Comparison of ENCODE assay signal across 12 cellular contexts in genomic region chr2:219331560-219332213, GRCh38. TPM values are rescaled to one million over a fixed set of nuclear protein-coding genes. Genes with fewer than 3 reads are reported as not detected.
DNase-seq lines count a peak whose midpoint lies in the region; ATAC-seq and TF ChIP-seq lines count a peak whose summit lies in the region.
"Had no signal": no experiment of that assay in that cellular context is flagged by ENCODE, and none has a peak within 500 bp of the region (broad histone marks: within the 10 kb centered on the region; RNA-seq: fewer than 3 reads in every experiment).

No MANE protein-coding gene starts in this region.

- no peaks in the 10 kb centered on the region for H3K4me1 ChIP-seq in liver (ENCODE audit: control insufficient read depth in 4 of 4, insufficient read depth in 4 of 4, low read length in 3 of 4)
- no peaks in the 10 kb centered on the region for H3K4me1 ChIP-seq in ascending aorta
- H3K4me1 ChIP-seq: tibial artery had no signal

- intact Hi-C loops in ascending aorta (cut with DNase I) = no loop called here

- no peak for ATAC-seq in stimulated activated naive CD8-positive, alpha-beta T cell treated with anti-CD3 and anti-CD28 coated beads, Interleukin-15, Interleukin-2, amounts not matched to agents 100 U/mL and 50 U/mL, for 24 hours
- ATAC-seq in stimulated activated naive CD8-positive, alpha-beta T cell treated with anti-CD3 and anti-CD28 coated beads, Interleukin-15, amount 100 ng/mL, for 72 hours = no peak
- ATAC-seq in HG03045 (IDR thresholded peaks at IDR 0.05; ENCODE audit: unreplicated experiment) (no peak), HG02885 (IDR thresholded peaks at IDR 0.05; ENCODE audit: poor library complexity, unreplicated experiment) (no peak)

- H3K9ac ChIP-seq in liver (ENCODE audit: low read depth in 1 of 2, low read length in 2 of 2) = no peak overlapping the region

- H3K4me3 Mint-ChIP-seq in stimulated activated naive CD8-positive, alpha-beta T cell treated with anti-CD3 and anti-CD28 coated beads, Interleukin-15, amount 100 ng/mL, for 72 hours = no peak overlapping the region

- no peak overlapping the region for H3K27ac Mint-ChIP-seq in stimulated activated naive CD8-positive, alpha-beta T cell treated with anti-CD3 and anti-CD28 coated beads, Interleukin-15, amount 100 ng/mL, for 72 hours
- H3K27ac Mint-ChIP-seq: CD14-positive monocyte had no signal

- no peak for TF ChIP-seq CTCF in liver (IDR thresholded peaks at IDR 0.05; ENCODE audit: low read depth, low read length, missing input control)
- no peak for TF ChIP-seq CTCF in ascending aorta (IDR thresholded peaks at IDR 0.05)

- H3K4me3 ChIP-seq in liver (ENCODE audit: low read depth in 1 of 3, low read length in 3 of 3) (no peak overlapping the region), ascending aorta (no peak overlapping the region)
- H3K4me3 ChIP-seq: tibial artery had no signal

- H3K9me3 ChIP-seq in liver (ENCODE audit: control insufficient read depth in 4 of 4, low read length in 3 of 4) (peaks cover 0 to 11% (median 2%) of the 10 kb centered on the region in 4 donors), ascending aorta (no peaks in the 10 kb centered on the region)

- H3K27ac ChIP-seq in liver (ENCODE audit: low read depth in 1 of 2, low read length in 2 of 2) (no peak overlapping the region), ascending aorta (no peak overlapping the region)
- H3K27ac ChIP-seq: tibial artery had no signal

- TF ChIP-seq RAD21 in liver (IDR thresholded peaks at IDR 0.05) = no peak

- peaks cover 16 to 31% of the 10 kb centered on the region in 2 donors for H3K9me3 Mint-ChIP-seq in stimulated activated naive CD8-positive, alpha-beta T cell treated with anti-CD3 and anti-CD28 coated beads, Interleukin-15, amount 100 ng/mL, for 72 hours

- H3K36me3 ChIP-seq in liver (ENCODE audit: control insufficient read depth in 4 of 4, insufficient read depth in 3 of 4, low read depth in 1 of 4, low read length in 3 of 4) (no peaks in the 10 kb centered on the region), ascending aorta (no peaks in the 10 kb centered on the region)
- H3K36me3 ChIP-seq: tibial artery had no signal

- peaks cover 97% of the 10 kb centered on the region for H3K27me3 Mint-ChIP-seq in stimulated activated naive CD8-positive, alpha-beta T cell treated with anti-CD3 and anti-CD28 coated beads, Interleukin-15, amount 100 ng/mL, for 72 hours

- H3K4me1 Mint-ChIP-seq in stimulated activated naive CD8-positive, alpha-beta T cell treated with anti-CD3 and anti-CD28 coated beads, Interleukin-15, amount 100 ng/mL, for 72 hours = peaks cover 9% of the 10 kb centered on the region
- H3K4me1 Mint-ChIP-seq: CD14-positive monocyte had no signal

- peak; percentile 49 for DNase-seq in stimulated activated naive CD8-positive, alpha-beta T cell treated with anti-CD3 and anti-CD28 coated beads, Interleukin-15, Interleukin-2, amounts not matched to agents 100 U/mL and 50 U/mL, for 24 hours
- DNase-seq in stimulated activated naive CD8-positive, alpha-beta T cell treated with anti-CD3 and anti-CD28 coated beads, Interleukin-15, amount 100 ng/mL, for 72 hours = no peak
- peak; percentile 48 for DNase-seq in dermis blood vessel endothelial cell
- DNase-seq in NCI-H226 = no peak
- no peak for DNase-seq in ascending aorta (ENCODE audit: low spot score in 2 of 2)
- DNase-seq: NCI-H82 had no signal

- 16% methylated on average over 39 of the region's 39 CpGs for WGBS in liver

- H3K27me3 ChIP-seq in liver (ENCODE audit: control insufficient read depth in 4 of 4, insufficient read depth in 4 of 4, low read length in 3 of 4) = peaks cover 2 to 12% (median 4%) of the 10 kb centered on the region in 4 donors
- H3K27me3 ChIP-seq in ascending aorta = peaks cover 5% of the 10 kb centered on the region

TF ChIP-seq in liver, 16 proteins besides CTCF, POLR2A, EP300 and RAD21:
- TF ChIP-seq HNF4A (conservative IDR thresholded peaks at IDR 0.05) = no peak
- TF ChIP-seq REST (IDR thresholded peaks at IDR 0.05) = peak; percentile 99
- TF ChIP-seq NR2F2 (IDR thresholded peaks at IDR 0.05) = no peak
- TF ChIP-seq ZBTB33 (IDR thresholded peaks at IDR 0.05) = no peak
- no peak for TF ChIP-seq HNF4G (IDR thresholded peaks at IDR 0.05)

RNA-seq across cellular contexts. Expression of gene RESP18, which starts 0.9 kb away (rescaled TPM):
- total RNA-seq in dermis blood vessel endothelial cell (not detected in 2 replicates), liver (not detected), ascending aorta (not detected)
- not detected for polyA plus RNA-seq in liver
- polyA plus RNA-seq: CD14-positive monocyte, esophagus had no signal

RNA-seq across cellular contexts. Expression of gene PTPRN, which starts 22.5 kb away (rescaled TPM):
- total RNA-seq in dermis blood vessel endothelial cell (0.17 TPM in 1 of 2 replicates, not detected in the other), liver (1 to 10 TPM in 1 of 2 donors, not detected in 1; 2.2 TPM), ascending aorta (not detected)
- not detected for polyA plus RNA-seq in liver
- polyA plus RNA-seq: CD14-positive monocyte had no signal

RNA-seq across cellular contexts. Expression of gene DNAJB2, which starts 52.5 kb away (rescaled TPM):
- total RNA-seq in dermis blood vessel endothelial cell (24.0 and 27.7 TPM in 2 replicates), liver (10 to 100 TPM; 22.0 to 71.8 TPM), ascending aorta (51.0 TPM)
- polyA plus RNA-seq in liver = 10 to 100 TPM in 1 of 2 donors, 1 to 10 TPM in 1; 7.4 to 32.0 TPM

RNA-seq across cellular contexts. Expression of gene DNPEP, which starts 56.0 kb away (rescaled TPM):
- total RNA-seq in dermis blood vessel endothelial cell (54.1 and 67.7 TPM in 2 replicates), liver (10 to 100 TPM; 25.8 to 58.4 TPM), ascending aorta (113 TPM)
- 10 to 100 TPM; 41.0 to 50.5 TPM for polyA plus RNA-seq in liver

Comparison
In these comparisons a context has a peak if more than half of its experiments do, and no peak if none do; other contexts are left out.
1. DNase-seq: peak in stimulated activated naive CD8-positive, alpha-beta T cell treated with anti-CD3 and anti-CD28 coated beads, Interleukin-15, Interleukin-2, amounts not matched to agents 100 U/mL and 50 U/mL, for 24 hours (single experiment) and dermis blood vessel endothelial cell (single experiment); none in stimulated activated naive CD8-positive, alpha-beta T cell treated with anti-CD3 and anti-CD28 coated beads, Interleukin-15, amount 100 ng/mL, for 72 hours (0 of 2), NCI-H226 (single experiment) and ascending aorta (0 of 2).